8 cellular contexts compared by ENCODE assay signal in genomic region chr1:192579319-192579738, GRCh38. TPM values are rescaled to one million over a fixed set of nuclear protein-coding genes. Genes with fewer than 3 reads are reported as not detected.
DNase-seq lines count a peak whose midpoint lies in the region; ATAC-seq and TF ChIP-seq lines count a peak whose summit lies in the region.

No MANE protein-coding gene starts in this region.

- H3K36me3 Mint-ChIP-seq in IgD-negative memory B cell, result no peaks in the 10 kb centered on the region
- no peaks in the 10 kb centered on the region for H3K36me3 Mint-ChIP-seq in endodermal cell (ENCODE audit: low read depth)

- H3K9me3 Mint-ChIP-seq in IgD-negative memory B cell (no peaks in the 10 kb centered on the region), endodermal cell (no peaks in the 10 kb centered on the region)

- H3K4me1 ChIP-seq in colonic mucosa, result no peaks in the 10 kb centered on the region
- H3K4me1 ChIP-seq in endodermal cell (ENCODE audit: control insufficient read depth, insufficient read depth, low read length), result peaks cover 20% of the 10 kb centered on the region

- H3K27ac ChIP-seq in colonic mucosa (peak overlapping the region; percentile 23), skin epidermis (peak overlapping the region in 4 of 21 experiments; percentile 15 to 70 (median 36)), endodermal cell (ENCODE audit: low read depth, low read length) (no peak overlapping the region), WERI-Rb-1 (no peak overlapping the region)

- H3K27me3 ChIP-seq in colonic mucosa, result no peaks in the 10 kb centered on the region
- no peaks in the 10 kb centered on the region for H3K27me3 ChIP-seq in endodermal cell (ENCODE audit: control insufficient read depth, insufficient read depth, low read length, poor library complexity, severe bottlenecking)
- H3K27me3 ChIP-seq in WERI-Rb-1 (ENCODE audit: insufficient read depth, low read depth, severe bottlenecking), result no peaks in the 10 kb centered on the region

- H3K4me1 Mint-ChIP-seq in IgD-negative memory B cell, result peaks cover 7 to 17% (median 11%) of the 10 kb centered on the region in 3 donors
- peaks cover 28% of the 10 kb centered on the region for H3K4me1 Mint-ChIP-seq in endodermal cell

- no peak overlapping the region for H3K9ac ChIP-seq in colonic mucosa (ENCODE audit: low read depth in 2 of 2, low read length in 2 of 2)
- H3K9ac ChIP-seq in endodermal cell (ENCODE audit: extremely low read depth, low read length, poor library complexity, severe bottlenecking), result no peak overlapping the region

- H3K9me3 ChIP-seq in colonic mucosa (no peaks in the 10 kb centered on the region), endodermal cell (ENCODE audit: control insufficient read depth, low read length) (no peaks in the 10 kb centered on the region), WERI-Rb-1 (ENCODE audit: severe bottlenecking) (no peaks in the 10 kb centered on the region)

- intact Hi-C loops in colonic mucosa (cut with DNase I), result no loop called here

- H3K27ac Mint-ChIP-seq in IgD-negative memory B cell (peak overlapping the region in 2 of 3 donors; percentile 4 to 6), endodermal cell (no peak overlapping the region)

- peak overlapping the region; percentile 4 for H3K4me3 ChIP-seq in colonic mucosa
- peak overlapping the region in 4 of 7 experiments; percentile 18 to 33 (median 26) for H3K4me3 ChIP-seq in skin epidermis
- H3K4me3 ChIP-seq in endodermal cell (ENCODE audit: low read length), result no peak overlapping the region
- H3K4me3 ChIP-seq in WERI-Rb-1 (ENCODE audit: low read depth, low read length), result no peak overlapping the region

- H3K27me3 Mint-ChIP-seq in IgD-negative memory B cell (peaks cover 7% of the 10 kb centered on the region), endodermal cell (ENCODE audit: insufficient read depth) (no peaks in the 10 kb centered on the region)

- H3K4me3 Mint-ChIP-seq in IgD-negative memory B cell (no peak overlapping the region), endodermal cell (no peak overlapping the region)

- 79 to 84% methylated on average over 2 to 3 of the region's 3 CpGs for WGBS in endodermal cell (ENCODE audit: insufficient coverage in 1 of 2, insufficient read length in 1 of 2), 2 experiments

- DNase-seq in colonic mucosa (no peak), endodermal cell (no peak), NCI-H128 (lab: John Stamatoyannopoulos, UW; ENCODE audit: unreplicated experiment) (no peak), WERI-Rb-1 (no peak)

- TF ChIP-seq CTCF in colonic mucosa (IDR thresholded peaks at IDR 0.05), result no peak
- no peak for TF ChIP-seq CTCF in endodermal cell (conservative IDR thresholded peaks at IDR 0.05)
- no peak for TF ChIP-seq CTCF in WERI-Rb-1 (IDR thresholded peaks at IDR 0.05; ENCODE audit: low read depth, low read length)

- H3K36me3 ChIP-seq in colonic mucosa (no peaks in the 10 kb centered on the region), endodermal cell (ENCODE audit: control insufficient read depth, insufficient read depth, low read length) (no peaks in the 10 kb centered on the region), WERI-Rb-1 (no peaks in the 10 kb centered on the region)

- peak; percentile 26 for ATAC-seq in GM18907 (IDR thresholded peaks at IDR 0.05; ENCODE audit: unreplicated experiment)
- no peak for ATAC-seq in HG03378 (IDR thresholded peaks at IDR 0.05; ENCODE audit: unreplicated experiment)

RNA-seq across cellular contexts. Expression of gene RGS1, which starts 3.8 kb away (rescaled TPM):
- 119 TPM for polyA plus RNA-seq in IgD-negative memory B cell
- total RNA-seq in colonic mucosa, result 10 to 100 TPM in 1 of 2 donors, 1 to 10 TPM in 1; 8.0 to 21.3 TPM
- total RNA-seq in endodermal cell, result not detected
- polyA plus RNA-seq in endodermal cell (2013, experiment 1 of 2), result 1.2 TPM
- 1.2 TPM for polyA plus RNA-seq in endodermal cell (2013, experiment 2 of 2)

RNA-seq across cellular contexts. Expression of gene RGS13, which starts 56.6 kb away (rescaled TPM):
- 0.33 TPM for polyA plus RNA-seq in IgD-negative memory B cell
- total RNA-seq in colonic mucosa (1 to 10 TPM; 1.0 to 1.1 TPM), endodermal cell (not detected)
- polyA plus RNA-seq in endodermal cell (2013, experiment 1 of 2), result 0.25 TPM
- polyA plus RNA-seq in endodermal cell (2013, experiment 2 of 2), result 0.17 TPM

Comparison
In these comparisons a context has a peak if more than half of its experiments do, and no peak if none do; other contexts are left out.
1. H3K4me3 ChIP-seq: peak in colonic mucosa (single experiment) and skin epidermis (4 of 7); none in endodermal cell (single experiment) and WERI-Rb-1 (single experiment).
2. RNA of gene RGS1, which starts 3.8 kb away (total RNA-seq): 8.0 to 21.3 TPM in colonic mucosa; not detected in endodermal cell; every median in the first group is over 4 times any median in the second.